Comparison of ENCODE assay signal across 21 cellular contexts in the genomic region with DNA sequence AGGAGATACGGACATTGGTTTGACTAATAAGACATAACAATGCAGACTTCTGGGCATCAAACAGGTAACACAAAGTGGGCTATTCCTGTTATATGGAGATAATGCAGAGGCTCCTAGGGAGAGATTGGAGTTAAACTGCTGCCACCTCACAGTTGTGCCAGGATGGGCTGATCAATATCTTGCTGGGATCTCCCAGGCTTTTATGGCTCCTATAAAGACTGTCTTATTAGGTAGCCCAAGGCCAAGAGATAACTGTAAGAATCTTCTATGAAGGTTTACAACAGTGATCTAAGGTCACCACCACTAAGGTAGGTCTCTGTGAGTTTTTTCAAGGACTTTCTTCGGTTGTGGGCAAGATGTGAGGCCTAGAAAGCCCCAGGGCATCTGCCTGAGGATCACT.
"Had no signal": no experiment of that assay in that cellular context is flagged by ENCODE, and none has a peak within 500 bp of the region (broad histone marks: within the 10 kb centered on the region; RNA-seq: fewer than 3 reads in every experiment).

No MANE protein-coding gene starts in this region.

- H3K4me1 ChIP-seq: esophagus muscularis mucosa, gastrocnemius medialis, heart right ventricle, lower lobe of right lung had no signal

- H3K36me3 Mint-ChIP-seq: memory B cell, naive B cell had no signal

- DNase-seq: cerebellar nuclear complex; dermis blood vessel endothelial cell; dorsolateral prefrontal cortex; effector CD4-positive, alpha-beta T cell; effector memory CD4-positive, alpha-beta T cell; foreskin melanocyte; gastrocnemius medialis; glutamatergic neuron; head of caudate nucleus; heart right ventricle; hippocampal formation; left cardiac atrium; left ventricle myocardium superior; lower lobe of right lung; mesendoderm; midbrain; naive B cell had no signal

- H3K27ac ChIP-seq: coronary artery, dorsolateral prefrontal cortex, esophagus muscularis mucosa, gastrocnemius medialis, heart right ventricle, lower lobe of right lung had no signal

- ATAC-seq: gastrocnemius medialis, heart right ventricle, left cardiac atrium, left lobe of liver, left ventricle myocardium superior, lower lobe of right lung had no signal

- H3K4me1 Mint-ChIP-seq: memory B cell, naive B cell had no signal

- H3K9me3 ChIP-seq: esophagus muscularis mucosa, gastrocnemius medialis, lower lobe of right lung had no signal

- H3K4me3 Mint-ChIP-seq: memory B cell had no signal

- H3K27ac Mint-ChIP-seq: memory B cell had no signal

- H3K4me3 ChIP-seq: coronary artery, dorsolateral prefrontal cortex, esophagus muscularis mucosa, gastrocnemius medialis, heart right ventricle, lower lobe of right lung had no signal

- H3K27me3 ChIP-seq: dorsolateral prefrontal cortex, esophagus muscularis mucosa, gastrocnemius medialis, heart right ventricle had no signal

- H3K27me3 Mint-ChIP-seq: memory B cell, naive B cell had no signal

- H3K36me3 ChIP-seq: esophagus muscularis mucosa, gastrocnemius medialis, heart right ventricle, lower lobe of right lung had no signal
